Comparison of ENCODE assay signal across 12 cellular contexts in the genomic region with DNA sequence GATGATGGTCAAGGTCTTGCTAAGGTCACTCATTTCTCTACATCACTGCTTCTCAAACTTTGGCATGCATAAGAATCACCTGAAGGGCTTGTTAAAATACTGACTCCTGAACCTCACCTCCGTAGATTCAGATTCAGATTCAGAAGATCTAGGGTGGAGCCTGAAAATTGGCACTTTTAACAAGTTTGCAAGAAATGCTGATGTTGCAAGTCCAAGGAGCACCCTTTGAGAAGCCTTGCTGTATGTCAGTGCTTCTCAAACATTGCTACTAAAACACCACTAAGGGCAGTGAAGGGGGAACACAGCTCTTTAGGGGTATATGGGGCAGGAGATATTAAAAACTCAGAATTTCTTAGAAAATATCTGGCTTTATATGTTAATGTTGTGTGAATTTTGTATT. TPM values are rescaled to one million over a fixed set of nuclear protein-coding genes. Genes with fewer than 3 reads are reported as not detected.
"Had no signal": no experiment of that assay in that cellular context is flagged by ENCODE, and none has a peak within 500 bp of the region (broad histone marks: within the 10 kb centered on the region; RNA-seq: fewer than 3 reads in every experiment).

No MANE protein-coding gene starts in this region.

- H3K9me3 ChIP-seq: HAP-1 had no signal

- DNase-seq: GM23248, GOT3, H7, HFFc6, Karpas-422, KBM-7 had no signal

- H3K36me3 ChIP-seq: HAP-1 had no signal

- ATAC-seq: HCT116 had no signal

- H3K9ac ChIP-seq: GM23248, KMS-11 had no signal

- H3K27ac ChIP-seq: GM23248, KMS-11 had no signal

- H3K4me3 ChIP-seq: GM23248, HAP-1 had no signal

- H3K4me1 ChIP-seq: HAP-1 had no signal

- H2AFZ ChIP-seq: GM23248 had no signal

- FAIRE-seq: HTR-8/SVneo had no signal

- H3K4me2 ChIP-seq: KMS-11 had no signal

RNA-seq across cellular contexts. Expression of a gene that starts 13.7 kb away (rescaled TPM):
- total RNA-seq: H4, H7, HFFc6, HT-29 had no signal

RNA-seq across cellular contexts. Expression of a gene that starts 17.4 kb away (rescaled TPM):
- total RNA-seq: H4, HT-29 had no signal
